10 cellular contexts compared by ENCODE assay signal in genomic region chr21:28521932-28522826, GRCh38.
A peak's percentile ranks its signal among the peaks of the same experiment; 100 is the strongest.
DNase-seq lines count a peak whose midpoint lies in the region; ATAC-seq, FAIRE-seq and TF ChIP-seq lines count a peak whose summit lies in the region.
"Had no signal": no experiment of that assay in that cellular context is flagged by ENCODE, and none has a peak within 500 bp of the region (broad histone marks: within the 10 kb centered on the region; RNA-seq: fewer than 3 reads in every experiment).

No MANE protein-coding gene starts in this region.

- no peaks in the 10 kb centered on the region for H3K9me3 ChIP-seq in tibial nerve

- peak; percentile 33 for ATAC-seq in activated naive CD8-positive, alpha-beta T cell treated with anti-CD3 and anti-CD28 coated beads, Interleukin-2, amount 50 U/mL, for 24 hours
- ATAC-seq in left ventricle myocardium superior (peak; percentile 73), HG02885 (IDR thresholded peaks at IDR 0.05; ENCODE audit: poor library complexity, unreplicated experiment) (no peak)

- no peaks in the 10 kb centered on the region for H3K27me3 ChIP-seq in tibial nerve

- WGBS in tibial nerve, 2 donors: 38 to 39% methylated on average over 10 of the region's 10 CpGs

- no peak for FAIRE-seq in GM12892 (lab: Jason Lieb, UNC)

- no peaks in the 10 kb centered on the region for H3K9me3 Mint-ChIP-seq in activated naive CD8-positive, alpha-beta T cell treated with anti-CD3 and anti-CD28 coated beads, Interleukin-2, amount 50 U/mL, for 24 hours
- H3K9me3 Mint-ChIP-seq in activated naive CD8-positive, alpha-beta T cell treated with anti-CD3 and anti-CD28 coated beads for 36 hours: no peaks in the 10 kb centered on the region
- H3K9me3 Mint-ChIP-seq in T-helper 2 cell treated with Interferon-gamma antibody and Interleukin-4, amounts not matched to agents 5 μg/mL and 100 μg/mL, for 36 hours: no peaks in the 10 kb centered on the region
- H3K9me3 Mint-ChIP-seq: activated B cell treated with CpG ODN at 0.5 μM for 24 hours had no signal

- DNase-seq in activated naive CD8-positive, alpha-beta T cell treated with anti-CD3 and anti-CD28 coated beads, Interleukin-2, amount 50 U/mL, for 24 hours: no peak
- DNase-seq in activated naive CD8-positive, alpha-beta T cell treated with anti-CD3 and anti-CD28 coated beads for 36 hours: no peak
- DNase-seq in SK-MEL-5 (ENCODE audit: low read depth, low spot score) (peak; percentile 13), left ventricle myocardium superior (no peak), tibial nerve (ENCODE audit: low spot score in 2 of 2) (no peak), GM12892 (ENCODE audit: insufficient read length) (no peak)
- no peak for DNase-seq in T-helper 2 cell treated with Interferon-gamma antibody and Interleukin-4, amounts not matched to agents 5 μg/mL and 100 μg/mL, for 36 hours (ENCODE audit: low spot score)
- DNase-seq: activated B cell treated with CpG ODN at 0.5 μM for 24 hours had no signal

- no peaks in the 10 kb centered on the region for H3K27me3 Mint-ChIP-seq in activated naive CD8-positive, alpha-beta T cell treated with anti-CD3 and anti-CD28 coated beads, Interleukin-2, amount 50 U/mL, for 24 hours
- peaks cover 4% of the 10 kb centered on the region for H3K27me3 Mint-ChIP-seq in activated naive CD8-positive, alpha-beta T cell treated with anti-CD3 and anti-CD28 coated beads for 36 hours
- H3K27me3 Mint-ChIP-seq in T-helper 2 cell treated with Interferon-gamma antibody and Interleukin-4, amounts not matched to agents 5 μg/mL and 100 μg/mL, for 36 hours (ENCODE audit: low read depth): no peaks in the 10 kb centered on the region

- peak in 4 of 5 experiments; percentile 15 to 33 (median 23) for TF ChIP-seq CTCF in tibial nerve (IDR thresholded peaks at IDR 0.05)

- H3K4me3 ChIP-seq in tibial nerve: no peak overlapping the region

- TF ChIP-seq POLR2A in tibial nerve (IDR thresholded peaks at IDR 0.05) (no peak), GM12892 (IDR thresholded peaks at IDR 0.05; ENCODE audit: low read depth, low read length) (no peak)

- H3K27ac ChIP-seq in tibial nerve: peak overlapping the region in 1 of 4 donors; percentile 52
- H3K27ac ChIP-seq: parathyroid adenoma had no signal

- no peak overlapping the region for H3K4me3 Mint-ChIP-seq in activated naive CD8-positive, alpha-beta T cell treated with anti-CD3 and anti-CD28 coated beads, Interleukin-2, amount 50 U/mL, for 24 hours
- no peak overlapping the region for H3K4me3 Mint-ChIP-seq in activated naive CD8-positive, alpha-beta T cell treated with anti-CD3 and anti-CD28 coated beads for 36 hours
- no peak overlapping the region for H3K4me3 Mint-ChIP-seq in T-helper 2 cell treated with Interferon-gamma antibody and Interleukin-4, amounts not matched to agents 5 μg/mL and 100 μg/mL, for 36 hours
- H3K4me3 Mint-ChIP-seq: activated B cell treated with CpG ODN at 0.5 μM for 24 hours had no signal

- TF ChIP-seq EP300 in tibial nerve (IDR thresholded peaks at IDR 0.05): peak in 1 of 2 donors; percentile 42

- no peaks in the 10 kb centered on the region for H3K36me3 Mint-ChIP-seq in activated naive CD8-positive, alpha-beta T cell treated with anti-CD3 and anti-CD28 coated beads, Interleukin-2, amount 50 U/mL, for 24 hours (ENCODE audit: low read depth)
- no peaks in the 10 kb centered on the region for H3K36me3 Mint-ChIP-seq in activated naive CD8-positive, alpha-beta T cell treated with anti-CD3 and anti-CD28 coated beads for 36 hours
- no peaks in the 10 kb centered on the region for H3K36me3 Mint-ChIP-seq in T-helper 2 cell treated with Interferon-gamma antibody and Interleukin-4, amounts not matched to agents 5 μg/mL and 100 μg/mL, for 36 hours (ENCODE audit: low read depth)

- no peak overlapping the region for H3K27ac Mint-ChIP-seq in activated naive CD8-positive, alpha-beta T cell treated with anti-CD3 and anti-CD28 coated beads, Interleukin-2, amount 50 U/mL, for 24 hours
- H3K27ac Mint-ChIP-seq in activated naive CD8-positive, alpha-beta T cell treated with anti-CD3 and anti-CD28 coated beads for 36 hours: no peak overlapping the region
- H3K27ac Mint-ChIP-seq in T-helper 2 cell treated with Interferon-gamma antibody and Interleukin-4, amounts not matched to agents 5 μg/mL and 100 μg/mL, for 36 hours: no peak overlapping the region
- H3K27ac Mint-ChIP-seq: activated B cell treated with CpG ODN at 0.5 μM for 24 hours had no signal

- no peaks in the 10 kb centered on the region for H3K4me1 Mint-ChIP-seq in activated naive CD8-positive, alpha-beta T cell treated with anti-CD3 and anti-CD28 coated beads, Interleukin-2, amount 50 U/mL, for 24 hours
- no peaks in the 10 kb centered on the region for H3K4me1 Mint-ChIP-seq in activated naive CD8-positive, alpha-beta T cell treated with anti-CD3 and anti-CD28 coated beads for 36 hours
- H3K4me1 Mint-ChIP-seq in T-helper 2 cell treated with Interferon-gamma antibody and Interleukin-4, amounts not matched to agents 5 μg/mL and 100 μg/mL, for 36 hours (ENCODE audit: low read depth): no peaks in the 10 kb centered on the region

- H3K4me1 ChIP-seq in tibial nerve: peaks cover 0 to 19% (median 3%) of the 10 kb centered on the region in 4 donors
- H3K4me1 ChIP-seq: parathyroid adenoma had no signal

- no peaks in the 10 kb centered on the region for H3K36me3 ChIP-seq in tibial nerve

- in situ Hi-C loops in SK-MEL-5 (cut with HindIII; ENCODE audit: low pct_unique_long_range_greater_than_20kb, low sequenced_read_pairs): no loop called here

- intact Hi-C loops in left ventricle myocardium superior (cut with micrococcal nuclease): no loop called here
